ENCODE assay signal across 23 cellular contexts in genomic region chr2:36658277-36658748, GRCh38. TPM values are rescaled to one million over a fixed set of nuclear protein-coding genes. Genes with fewer than 3 reads are reported as not detected.
A peak's percentile ranks its signal among the peaks of the same experiment; 100 is the strongest.
DNase-seq lines count a peak whose midpoint lies in the region; ATAC-seq and TF ChIP-seq lines count a peak whose summit lies in the region.
"Had no signal": no experiment of that assay in that cellular context is flagged by ENCODE, and none has a peak within 500 bp of the region (broad histone marks: within the 10 kb centered on the region; RNA-seq: fewer than 3 reads in every experiment).

No MANE protein-coding gene starts in this region.

- no peak overlapping the region for H4K12ac ChIP-seq in trophoblast cell (ENCODE audit: low read depth, low read length)

- no peak overlapping the region for H3K14ac ChIP-seq in trophoblast cell (ENCODE audit: low read length)

- H2AK5ac ChIP-seq in trophoblast cell (ENCODE audit: low read length): no peak overlapping the region

- H2BK12ac ChIP-seq in trophoblast cell (ENCODE audit: low read length): no peak overlapping the region

- H3K27me3 ChIP-seq in SK-N-SH (ENCODE audit: insufficient read depth) (no peaks in the 10 kb centered on the region), trophoblast cell (ENCODE audit: insufficient read depth, low read length) (no peaks in the 10 kb centered on the region)

- no peaks in the 10 kb centered on the region for H3K79me2 ChIP-seq in SK-N-SH (ENCODE audit: insufficient read depth)
- H3K79me2 ChIP-seq in trophoblast cell (ENCODE audit: control insufficient read depth, insufficient read depth, low read length, poor library complexity): no peaks in the 10 kb centered on the region

- H2BK5ac ChIP-seq in trophoblast cell (ENCODE audit: low read depth, low read length, poor library complexity): no peak overlapping the region

- CTCF ChIA-PET in SK-N-SH (lab: Yijun Ruan, JAX): interaction anchor here (0.7 to 2.1 kb wide), 5 partner anchors 8 to 306 kb away, joined by 3 to 10 read pairs (median 4); no protein-coding TSS in a partner anchor

- POLR2A ChIA-PET in SK-N-SH (lab: Yijun Ruan, JAX): no interaction called here

- H3K4me3 ChIP-seq in SK-N-SH (ENCODE audit: low read depth in 2 of 2, low read length in 1 of 2) (no peak overlapping the region), trophoblast cell (ENCODE audit: low read depth, low read length) (no peak overlapping the region)
- H3K4me3 ChIP-seq: GM23338 had no signal

- no peak overlapping the region for H2BK120ac ChIP-seq in trophoblast cell (ENCODE audit: insufficient read depth, low read length, poor library complexity)

- peaks cover 0 to 6% of the 10 kb centered on the region in 2 experiments; a peak in 2 of 4 replicates for H3K4me1 ChIP-seq in SK-N-SH (ENCODE audit: control insufficient read depth in 1 of 2, insufficient read depth in 2 of 2, low read depth in 1 of 2, low read length in 1 of 2)
- peaks cover 4 to 7% of the 10 kb centered on the region in 2 experiments for H3K4me1 ChIP-seq in trophoblast cell (ENCODE audit: control insufficient read depth in 1 of 2, insufficient read depth in 2 of 2, low read length in 2 of 2)

- no peak for ATAC-seq in SK-N-SH treated with all-trans-retinoic acid at 6 μM for 48 hours
- ATAC-seq: GM23338 had no signal

- 84% methylated on average over 1 of the region's 1 CpG for WGBS in SK-N-SH (ENCODE audit: low lambda C conversion rate)
- no CpG with 5 or more reads among the region's 1 CpG for WGBS in trophoblast cell (ENCODE audit: extremely low coverage, insufficient coverage, insufficient read length)

- peaks cover 5% of the 10 kb centered on the region for H3K79me1 ChIP-seq in trophoblast cell (ENCODE audit: low read length)

- no peak overlapping the region for H3K18ac ChIP-seq in trophoblast cell (ENCODE audit: low read length)

- H4K91ac ChIP-seq in trophoblast cell (ENCODE audit: low read depth, low read length): no peak overlapping the region

- TF ChIP-seq EP300 in SK-N-SH (IDR thresholded peaks at IDR 0.05; ENCODE audit: borderline replicate concordance in 1 of 2, low read depth in 1 of 2, low read length in 1 of 2): 0 out of 4 replicates have a peak, but pooled peaks of 1 of the 2 experiments have one; percentile 10
- TF ChIP-seq EP300 in Ishikawa (IDR thresholded peaks at IDR 0.05; ENCODE audit: borderline replicate concordance): no peak; the same call in 1 of the 2 replicates

- H3K9ac ChIP-seq in SK-N-SH: no peak overlapping the region
- no peak overlapping the region for H3K9ac ChIP-seq in trophoblast cell (ENCODE audit: low read length)

- no peaks in the 10 kb centered on the region for H4K20me1 ChIP-seq in SK-N-SH (ENCODE audit: insufficient read depth)

- no peak for DNase-seq in SK-N-SH
- DNase-seq in trophoblast cell: peak; percentile 84 to 96
- no peak for DNase-seq in D341Med (ENCODE audit: low spot score)
- DNase-seq in GM03348 (ENCODE audit: low spot score): no peak
- DNase-seq in Ammon's horn (ENCODE audit: low spot score): no peak
- DNase-seq: ACHN, DMS53, GDM1, H9, KBM-7, MV-4-11, NCI-H1105, NCI-H146, NCI-H2029, NCI-H446 treated with DMSO at 0.1 percent for 48 hours, NCI-H526 treated with DMSO at 0.1 percent for 48 hours, Right ventricle myocardium superior, RPMI8226 had no signal

- no peak overlapping the region for H3K4ac ChIP-seq in trophoblast cell (ENCODE audit: low read depth, low read length)

- TF ChIP-seq RAD21 in SK-N-SH (IDR thresholded peaks at IDR 0.05; ENCODE audit: low read length) (no peak), Ishikawa (IDR thresholded peaks at IDR 0.05; ENCODE audit: low read depth) (no peak)

- TF ChIP-seq CTCF in SK-N-SH (IDR thresholded peaks at IDR 0.05): no peak

- no peak overlapping the region for H2AFZ ChIP-seq in SK-N-SH (ENCODE audit: low read depth)
- no peak overlapping the region for H2AFZ ChIP-seq in trophoblast cell (ENCODE audit: insufficient read depth, low read length, poor library complexity)
- H2AFZ ChIP-seq: GM23338 had no signal

- H3K9me3 ChIP-seq in SK-N-SH (no peaks in the 10 kb centered on the region), trophoblast cell (ENCODE audit: insufficient read depth, low read depth, low read length) (no peaks in the 10 kb centered on the region)

- peaks cover 27% of the 10 kb centered on the region for H3F3A ChIP-seq in SK-N-SH (replicated peaks; ENCODE audit: insufficient read depth)

- H3K9me2 ChIP-seq in SK-N-SH: no peaks in the 10 kb centered on the region

- H3K23ac ChIP-seq in trophoblast cell (ENCODE audit: low read length): no peak overlapping the region

- H4K8ac ChIP-seq in trophoblast cell (ENCODE audit: low read depth, low read length): no peak overlapping the region

- H3K4me2 ChIP-seq in SK-N-SH (no peak overlapping the region), trophoblast cell (ENCODE audit: low read length) (no peak overlapping the region)
- H3K4me2 ChIP-seq: GM23338 had no signal

- no peak overlapping the region for H3K27ac ChIP-seq in SK-N-SH (ENCODE audit: low read depth in 2 of 2, low read length in 1 of 2)
- H3K27ac ChIP-seq in trophoblast cell (ENCODE audit: low read depth, low read length): peak overlapping the region; percentile 20
- H3K27ac ChIP-seq: 22Rv1, HL-60 had no signal

- H3K36me3 ChIP-seq in SK-N-SH (replicated peaks in 1 of 2; ENCODE audit: control insufficient read depth in 1 of 2, insufficient read depth in 2 of 2, low read length in 1 of 2): no peaks in the 10 kb centered on the region
- H3K36me3 ChIP-seq in trophoblast cell (ENCODE audit: control insufficient read depth in 1 of 2, insufficient read depth in 2 of 2, low read length in 2 of 2): no peaks in the 10 kb centered on the region

TF ChIP-seq in SK-N-SH, 30 proteins besides CTCF, POLR2A, EP300 and RAD21 (continues in another document):
- TF ChIP-seq USF2 (IDR thresholded peaks at IDR 0.05; ENCODE audit: borderline replicate concordance, low read depth, low read length): no peak
- no peak for TF ChIP-seq CHD2 (IDR thresholded peaks at IDR 0.05; ENCODE audit: low read length, partially characterized antibody)
- TF ChIP-seq MXI1 (IDR thresholded peaks at IDR 0.05; ENCODE audit: low read depth, low read length): no peak

TF ChIP-seq in SK-N-SH treated with all-trans-retinoic acid at 6 μM for 48 hours, 23 proteins besides CTCF, POLR2A, EP300 and RAD21:
- TF ChIP-seq OSR1 (CRISPR knock-in tag; IDR thresholded peaks at IDR 0.05): no peak
- no peak for TF ChIP-seq BACH2 (CRISPR knock-in tag; IDR thresholded peaks at IDR 0.05; ENCODE audit: borderline replicate concordance)
TF ChIP-seq in SK-N-SH treated with all-trans-retinoic acid at 6 μM for 48 hours: peak in this region for 0.

TF ChIP-seq in Ishikawa, 13 proteins besides CTCF, POLR2A, EP300 and RAD21:
- TF ChIP-seq REST (IDR thresholded peaks at IDR 0.05; ENCODE audit: low read depth) (no peak), TEAD4 (IDR thresholded peaks at IDR 0.05) (peak; percentile 54; the same call in 1 of the 2 replicates)

RNA-seq across cellular contexts. Expression of gene VIT, which starts 38.2 kb away (rescaled TPM):
- polyA plus RNA-seq in SK-N-SH (2012; rRNA removed): not detected in 2 replicates
- polyA plus RNA-seq in SK-N-SH (2012; cell fraction: cytosol; rRNA removed): not detected in 2 replicates
- not detected in 2 replicates for polyA plus RNA-seq in SK-N-SH (2012; cell fraction: nucleus; rRNA removed)
- 3.1 and 3.4 TPM in 2 replicates for polyA plus RNA-seq in trophoblast cell (2013)
- polyA plus RNA-seq: GM23338 had no signal

Comparison
In these comparisons a context has a peak if more than half of its experiments do, and no peak if none do; other contexts are left out.
1. DNase-seq: peak in trophoblast cell (2 of 2); none in SK-N-SH (single experiment), D341Med (single experiment), GM03348 (single experiment) and Ammon's horn (single experiment).